In the genomic region with DNA sequence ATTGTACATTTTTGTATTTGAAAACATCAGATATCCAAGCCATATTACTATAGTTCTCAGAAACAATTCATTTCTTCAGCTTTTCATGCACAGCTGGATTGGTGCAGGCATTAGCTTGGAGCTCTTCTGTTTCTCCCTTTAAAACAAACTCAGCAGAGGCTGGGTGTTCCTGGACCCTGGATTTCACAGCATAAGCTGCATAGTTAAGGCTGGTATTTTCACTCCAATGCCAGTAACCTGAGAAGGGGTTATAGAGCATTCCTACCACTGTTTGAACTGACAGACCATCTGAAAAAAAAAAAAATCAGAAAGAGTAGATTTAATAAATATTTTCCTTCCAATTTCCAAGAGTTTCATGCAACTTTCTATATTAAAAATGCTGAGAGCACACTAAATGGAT, we compare ENCODE assay signal across 15 cellular contexts. TPM values are rescaled to one million over a fixed set of nuclear protein-coding genes. Genes with fewer than 3 reads are reported as not detected.
A peak's percentile ranks its signal among the peaks of the same experiment; 100 is the strongest.
DNase-seq lines count a peak whose midpoint lies in the region; ATAC-seq and TF ChIP-seq lines count a peak whose summit lies in the region.
"Had no signal": no experiment of that assay in that cellular context is flagged by ENCODE, and none has a peak within 500 bp of the region (broad histone marks: within the 10 kb centered on the region; RNA-seq: fewer than 3 reads in every experiment).

No MANE protein-coding gene starts in this region.

- H3K9me2 ChIP-seq in GM23338 (ENCODE audit: insufficient read depth) = no peaks in the 10 kb centered on the region

- H3K27me3 Mint-ChIP-seq in GM23338 (ENCODE audit: insufficient read depth, low read depth, poor library complexity) (peaks cover 7% of the 10 kb centered on the region), chondrocyte (ENCODE audit: low read depth) (no peaks in the 10 kb centered on the region), neural progenitor cell (ENCODE audit: insufficient read depth, low read depth) (no peaks in the 10 kb centered on the region)
- H3K27me3 Mint-ChIP-seq in activated CD4-positive, alpha-beta T cell treated with anti-CD3 and anti-CD28 coated beads, Interleukin-2, amount 10 ng/mL, durations not matched to agents 7 days and 5 days = no peaks in the 10 kb centered on the region
- H3K27me3 Mint-ChIP-seq: CD8-positive, alpha-beta memory T cell had no signal

- H3K79me2 ChIP-seq in GM23338 (replicated peaks; ENCODE audit: insufficient read depth) (no peaks in the 10 kb centered on the region), neural progenitor cell (ENCODE audit: low read depth) (no peaks in the 10 kb centered on the region)

- CTCF ChIA-PET in activated CD4-positive, alpha-beta T cell treated with anti-CD3 and anti-CD28 coated beads, Interleukin-2, amount 10 ng/mL, durations not matched to agents 7 days and 5 days (lab: Charles Lee) = no interaction called here

- peak; percentile 68 for DNase-seq in GM23338 (ENCODE audit: low spot score)
- DNase-seq in chondrocyte (ENCODE audit: low spot score) = no peak
- DNase-seq in iPS-NIHi11 (ENCODE audit: low spot score) = peak; percentile 59
- peak; percentile 65 for DNase-seq in neural progenitor cell (ENCODE audit: low spot score)
- no peak for DNase-seq in stimulated activated effector memory CD8-positive, alpha-beta T cell treated with anti-CD3 and anti-CD28 coated beads, Interleukin-12 subunit alpha, Interleukin-12 subunit beta, amount 100 ng/mL, for 72 hours (ENCODE audit: low spot score in 2 of 2)
- no peak for DNase-seq in activated CD4-positive, alpha-beta T cell treated with anti-CD3 and anti-CD28 coated beads, Interleukin-2, amount 10 ng/mL, durations not matched to agents 7 days and 5 days
- DNase-seq: Caco-2; CD8-positive, alpha-beta memory T cell; DND-41; GDM1; IMR-90 had no signal

- no peaks in the 10 kb centered on the region for H3K9me3 Mint-ChIP-seq in GM23338
- no peaks in the 10 kb centered on the region for H3K9me3 Mint-ChIP-seq in chondrocyte (ENCODE audit: low read depth)
- H3K9me3 Mint-ChIP-seq in neural progenitor cell = no peaks in the 10 kb centered on the region
- H3K9me3 Mint-ChIP-seq in stimulated activated effector memory CD8-positive, alpha-beta T cell treated with anti-CD3 and anti-CD28 coated beads, Interleukin-12 subunit alpha, Interleukin-12 subunit beta, amount 100 ng/mL, for 72 hours = no peaks in the 10 kb centered on the region
- no peaks in the 10 kb centered on the region for H3K9me3 Mint-ChIP-seq in activated CD4-positive, alpha-beta T cell treated with anti-CD3 and anti-CD28 coated beads, Interleukin-2, amount 10 ng/mL, durations not matched to agents 7 days and 5 days
- H3K9me3 Mint-ChIP-seq: CD8-positive, alpha-beta memory T cell had no signal

- H3K4me3 Mint-ChIP-seq in GM23338 (no peak overlapping the region), chondrocyte (ENCODE audit: unreplicated experiment) (no peak overlapping the region), neural progenitor cell (no peak overlapping the region)
- no peak overlapping the region for H3K4me3 Mint-ChIP-seq in stimulated activated effector memory CD8-positive, alpha-beta T cell treated with anti-CD3 and anti-CD28 coated beads, Interleukin-12 subunit alpha, Interleukin-12 subunit beta, amount 100 ng/mL, for 72 hours
- no peak overlapping the region for H3K4me3 Mint-ChIP-seq in activated CD4-positive, alpha-beta T cell treated with anti-CD3 and anti-CD28 coated beads, Interleukin-2, amount 10 ng/mL, durations not matched to agents 7 days and 5 days
- H3K4me3 Mint-ChIP-seq: CD14-positive monocyte; CD8-positive, alpha-beta memory T cell had no signal

- H3K9ac ChIP-seq in neural progenitor cell = no peak overlapping the region

- H3K4me1 Mint-ChIP-seq in GM23338 (peaks cover 8% of the 10 kb centered on the region; the same call in 2 of the 3 replicates), chondrocyte (ENCODE audit: low read depth) (peaks cover 7% of the 10 kb centered on the region), neural progenitor cell (peaks cover 9% of the 10 kb centered on the region)
- peaks cover 1% of the 10 kb centered on the region for H3K4me1 Mint-ChIP-seq in stimulated activated effector memory CD8-positive, alpha-beta T cell treated with anti-CD3 and anti-CD28 coated beads, Interleukin-12 subunit alpha, Interleukin-12 subunit beta, amount 100 ng/mL, for 72 hours
- no peaks in the 10 kb centered on the region for H3K4me1 Mint-ChIP-seq in activated CD4-positive, alpha-beta T cell treated with anti-CD3 and anti-CD28 coated beads, Interleukin-2, amount 10 ng/mL, durations not matched to agents 7 days and 5 days
- H3K4me1 Mint-ChIP-seq: CD14-positive monocyte; CD8-positive, alpha-beta memory T cell had no signal

- no peaks in the 10 kb centered on the region for H3K36me3 Mint-ChIP-seq in GM23338 (ENCODE audit: low read depth)
- no peaks in the 10 kb centered on the region for H3K36me3 Mint-ChIP-seq in chondrocyte (ENCODE audit: low read depth)
- no peaks in the 10 kb centered on the region for H3K36me3 Mint-ChIP-seq in neural progenitor cell
- H3K36me3 Mint-ChIP-seq in stimulated activated effector memory CD8-positive, alpha-beta T cell treated with anti-CD3 and anti-CD28 coated beads, Interleukin-12 subunit alpha, Interleukin-12 subunit beta, amount 100 ng/mL, for 72 hours = peaks cover 10% of the 10 kb centered on the region
- H3K36me3 Mint-ChIP-seq in activated CD4-positive, alpha-beta T cell treated with anti-CD3 and anti-CD28 coated beads, Interleukin-2, amount 10 ng/mL, durations not matched to agents 7 days and 5 days (ENCODE audit: low read depth) = no peaks in the 10 kb centered on the region
- H3K36me3 Mint-ChIP-seq: CD14-positive monocyte had no signal

- H4K20me1 ChIP-seq in GM23338 (replicated peaks; ENCODE audit: insufficient read depth) (no peaks in the 10 kb centered on the region), neural progenitor cell (ENCODE audit: low read depth) (no peaks in the 10 kb centered on the region)

- ATAC-seq in GM23338 = peak; percentile 99
- ATAC-seq in HG02973 (IDR thresholded peaks at IDR 0.05; ENCODE audit: unreplicated experiment) = no peak
- no peak for ATAC-seq in stimulated activated effector memory CD8-positive, alpha-beta T cell treated with anti-CD3 and anti-CD28 coated beads, Interleukin-12 subunit alpha, Interleukin-12 subunit beta, amount 100 ng/mL, for 72 hours

- H3K9me3 ChIP-seq in neural progenitor cell (ENCODE audit: low read depth) = no peaks in the 10 kb centered on the region
- H3K9me3 ChIP-seq: Caco-2 had no signal

- H3K4me2 ChIP-seq in GM23338 (no peak overlapping the region), neural progenitor cell (peak overlapping the region; percentile 54)

- H3K4me3 ChIP-seq in GM23338 (no peak overlapping the region), neural progenitor cell (no peak overlapping the region)

- H3K4me1 ChIP-seq in GM23338 (ENCODE audit: insufficient read depth) = peaks cover 6% of the 10 kb centered on the region; the same call in 1 of the 2 replicates
- peaks cover 11% of the 10 kb centered on the region for H3K4me1 ChIP-seq in neural progenitor cell
- H3K4me1 ChIP-seq: Caco-2 had no signal

- H2AFZ ChIP-seq in GM23338 (no peak overlapping the region), neural progenitor cell (replicated peaks) (no peak overlapping the region)

- POLR2A ChIA-PET in activated CD4-positive, alpha-beta T cell treated with anti-CD3 and anti-CD28 coated beads, Interleukin-2, amount 10 ng/mL, durations not matched to agents 7 days and 5 days (lab: Charles Lee) = no interaction called here

- H3K27me3 ChIP-seq in GM23338 (ENCODE audit: insufficient read depth) = no peaks in the 10 kb centered on the region
- no peaks in the 10 kb centered on the region for H3K27me3 ChIP-seq in neural progenitor cell

- H3K36me3 ChIP-seq in GM23338 (ENCODE audit: insufficient read depth) = no peaks in the 10 kb centered on the region
- H3K36me3 ChIP-seq in neural progenitor cell = no peaks in the 10 kb centered on the region

- H3K27ac ChIP-seq in GM23338 (ENCODE audit: low read depth) (no peak overlapping the region), neural progenitor cell (no peak overlapping the region)
- H3K27ac ChIP-seq: 22Rv1 had no signal

- TF ChIP-seq CTCF in GM23338 (conservative IDR thresholded peaks at IDR 0.05; ENCODE audit: low read depth in 2 of 2) (no peak), chondrocyte (IDR thresholded peaks at IDR 0.05) (peak; percentile 25), neural progenitor cell (IDR thresholded peaks at IDR 0.05) (peak; percentile 16)

- H3K27ac Mint-ChIP-seq in GM23338 (no peak overlapping the region), chondrocyte (ENCODE audit: unreplicated experiment) (no peak overlapping the region), neural progenitor cell (no peak overlapping the region)
- no peak overlapping the region for H3K27ac Mint-ChIP-seq in stimulated activated effector memory CD8-positive, alpha-beta T cell treated with anti-CD3 and anti-CD28 coated beads, Interleukin-12 subunit alpha, Interleukin-12 subunit beta, amount 100 ng/mL, for 72 hours
- H3K27ac Mint-ChIP-seq in activated CD4-positive, alpha-beta T cell treated with anti-CD3 and anti-CD28 coated beads, Interleukin-2, amount 10 ng/mL, durations not matched to agents 7 days and 5 days = no peak overlapping the region
- H3K27ac Mint-ChIP-seq: CD14-positive monocyte; CD8-positive, alpha-beta memory T cell had no signal

- H3F3A ChIP-seq in GM23338 (replicated peaks; ENCODE audit: low read depth) = no peaks in the 10 kb centered on the region
- no peaks in the 10 kb centered on the region for H3F3A ChIP-seq in neural progenitor cell (ENCODE audit: low read depth)

RNA-seq across cellular contexts. Expression of a gene that starts 20.1 kb away (rescaled TPM):
- total RNA-seq in GM23338 (2014; rRNA removed; shearing (Covaris generic)) = 10.5 and 18.3 TPM in 2 replicates
- 15.2 and 15.7 TPM in 2 replicates for polyA plus RNA-seq in GM23338 (2016; fragmentation: Nextera tagmentation; extraction: Ambion mirVana)
- total RNA-seq in chondrocyte = 6.8 to 9.7 TPM (median 8.0 TPM) in 3 replicates
- 13.5 and 23.0 TPM in 2 replicates for total RNA-seq in neural progenitor cell (ENCODE audit: low replicate concordance)
- under 1 TPM in 1 of 2 experiments, not detected in 1; 0.07 TPM for total RNA-seq in activated CD4-positive, alpha-beta T cell treated with anti-CD3 and anti-CD28 coated beads, Interleukin-2, amount 10 ng/mL, durations not matched to agents 7 days and 5 days
- total RNA-seq: CD8-positive, alpha-beta memory T cell; HT-29 had no signal
- polyA plus RNA-seq: CD14-positive monocyte; CD8-positive, alpha-beta memory T cell had no signal

RNA-seq across cellular contexts. Expression of a gene that starts 24.5 kb away (rescaled TPM):
- total RNA-seq in GM23338 (2014; rRNA removed; shearing (Covaris generic)) = 10.6 and 11.8 TPM in 2 replicates
- 22.5 and 24.9 TPM in 2 replicates for polyA plus RNA-seq in GM23338 (2016; fragmentation: Nextera tagmentation; extraction: Ambion mirVana)
- total RNA-seq in chondrocyte (3.7 to 6.5 TPM (median 4.4 TPM) in 3 replicates), neural progenitor cell (ENCODE audit: low replicate concordance) (7.8 and 16.2 TPM in 2 replicates)
- 1 to 10 TPM; 8.2 to 8.3 TPM for total RNA-seq in activated CD4-positive, alpha-beta T cell treated with anti-CD3 and anti-CD28 coated beads, Interleukin-2, amount 10 ng/mL, durations not matched to agents 7 days and 5 days

RNA-seq across cellular contexts. Expression of a gene that starts 55.6 kb away (rescaled TPM):
- 124 and 135 TPM in 2 replicates for total RNA-seq in GM23338 (2014; rRNA removed; shearing (Covaris generic))
- 241 and 270 TPM in 2 replicates for polyA plus RNA-seq in GM23338 (2016; fragmentation: Nextera tagmentation; extraction: Ambion mirVana)
- total RNA-seq in chondrocyte (49.3 to 69.5 TPM (median 53.5 TPM) in 3 replicates), neural progenitor cell (ENCODE audit: low replicate concordance) (266 and 498 TPM in 2 replicates)
- total RNA-seq in activated CD4-positive, alpha-beta T cell treated with anti-CD3 and anti-CD28 coated beads, Interleukin-2, amount 10 ng/mL, durations not matched to agents 7 days and 5 days = 100 to 1,000 TPM; 138 to 143 TPM

Comparison
In these comparisons a context has a peak if more than half of its experiments do, and no peak if none do; other contexts are left out.
1. DNase-seq: peak in GM23338 (single experiment), iPS-NIHi11 (single experiment) and neural progenitor cell (single experiment); none in chondrocyte (single experiment), stimulated activated effector memory CD8-positive, alpha-beta T cell treated with anti-CD3 and anti-CD28 coated beads, Interleukin-12 subunit alpha, Interleukin-12 subunit beta, amount 100 ng/mL, for 72 hours (0 of 2) and activated CD4-positive, alpha-beta T cell treated with anti-CD3 and anti-CD28 coated beads, Interleukin-2, amount 10 ng/mL, durations not matched to agents 7 days and 5 days (single experiment).
2. CTCF ChIP-seq: peak in chondrocyte (single experiment) and neural progenitor cell (single experiment); none in GM23338 (0 of 2).